23 cellular contexts compared by ENCODE assay signal in genomic region chr2:239580199-239580527, GRCh38.
"Had no signal": no experiment of that assay in that cellular context is flagged by ENCODE, and none has a peak within 500 bp of the region (broad histone marks: within the 10 kb centered on the region; RNA-seq: fewer than 3 reads in every experiment).

No MANE protein-coding gene starts in this region.

- H3K9ac ChIP-seq: KMS-11, SK-N-SH had no signal

- H3K9me2 ChIP-seq: SK-N-SH had no signal

- H3K27me3 ChIP-seq: brain microvascular endothelial cell, cardiac muscle cell, MG63, Peyer's patch had no signal

- H3K4me3 ChIP-seq: cardiac muscle cell, MG63, Peyer's patch, SJCRH30 had no signal

- H3K4me3 Mint-ChIP-seq: activated CD8-positive, alpha-beta memory T cell treated with anti-CD3 and anti-CD28 coated beads, Interleukin-2, amount 10 ng/mL, durations not matched to agents 7 days and 5 days; activated T-cell treated with anti-CD3 and anti-CD28 coated beads, Interleukin-2, amount 50 U/mL, for 24 hours had no signal

- H3K4me1 Mint-ChIP-seq: activated CD8-positive, alpha-beta memory T cell treated with anti-CD3 and anti-CD28 coated beads, Interleukin-2, amount 10 ng/mL, durations not matched to agents 7 days and 5 days had no signal

- H3K36me3 Mint-ChIP-seq: activated CD8-positive, alpha-beta memory T cell treated with anti-CD3 and anti-CD28 coated beads, Interleukin-2, amount 10 ng/mL, durations not matched to agents 7 days and 5 days; activated naive CD4-positive, alpha-beta T cell treated with anti-CD3 and anti-CD28 coated beads, Interleukin-2, amount 50 U/mL, for 72 hours had no signal

- H3K9me3 ChIP-seq: MG63, Peyer's patch, SJCRH30, SK-N-SH had no signal

- H3K9me3 Mint-ChIP-seq: activated naive CD4-positive, alpha-beta T cell treated with anti-CD3 and anti-CD28 coated beads, Interleukin-2, amount 50 U/mL, for 72 hours; activated T-cell treated with anti-CD3 and anti-CD28 coated beads, Interleukin-2, amount 50 U/mL, for 24 hours had no signal

- H3K4me1 ChIP-seq: Peyer's patch, SJCRH30 had no signal

- H3K27ac Mint-ChIP-seq: activated CD8-positive, alpha-beta memory T cell treated with anti-CD3 and anti-CD28 coated beads, Interleukin-2, amount 10 ng/mL, durations not matched to agents 7 days and 5 days; activated T-cell treated with anti-CD3 and anti-CD28 coated beads, Interleukin-2, amount 50 U/mL, for 24 hours had no signal

- H3K27me3 Mint-ChIP-seq: activated CD8-positive, alpha-beta memory T cell treated with anti-CD3 and anti-CD28 coated beads, Interleukin-2, amount 10 ng/mL, durations not matched to agents 7 days and 5 days had no signal

- H3K36me3 ChIP-seq: brain microvascular endothelial cell, cardiac muscle cell, MG63, Peyer's patch, SJCRH30 had no signal

- H3K4me2 ChIP-seq: KMS-11, SK-N-SH had no signal

- H3K27ac ChIP-seq: brain microvascular endothelial cell, cardiac muscle cell, KMS-11, Peyer's patch, RWPE1, SJCRH30, VCaP had no signal

- ATAC-seq: activated CD8-positive, alpha-beta memory T cell treated with anti-CD3 and anti-CD28 coated beads, Interleukin-2, amount 10 ng/mL, durations not matched to agents 7 days and 5 days; activated naive CD4-positive, alpha-beta T cell treated with anti-CD3 and anti-CD28 coated beads, Interleukin-2, amount 50 U/mL, for 72 hours had no signal

- DNase-seq: activated CD4-positive, alpha-beta T cell treated with anti-CD3 and anti-CD28 coated beads for 4 hours; activated CD4-positive, CD25-positive, alpha-beta regulatory T cell; activated CD8-positive, alpha-beta memory T cell treated with anti-CD3 and anti-CD28 coated beads, Interleukin-2, amount 10 ng/mL, durations not matched to agents 7 days and 5 days; activated naive CD4-positive, alpha-beta T cell treated with Interleukin-2 at 50 U/mL for 16 hours; activated T-cell treated with anti-CD3 and anti-CD28 coated beads, Interleukin-2, amount 50 U/mL, for 24 hours; brain microvascular endothelial cell; MG63; NCI-H1105; NCI-H1436 treated with DMSO at 0.1 percent for 48 hours; NCI-H187; NCI-H2081; NCI-H446; NCI-H524; Peyer's patch; Right ventricle myocardium superior; SJCRH30; SK-N-SH; T-helper 1 cell had no signal
